Comparison of ENCODE assay signal across 11 cellular contexts in genomic region chr2:113212245-113213060, GRCh38. TPM values are rescaled to one million over a fixed set of nuclear protein-coding genes. Genes with fewer than 3 reads are reported as not detected.
A peak's percentile ranks its signal among the peaks of the same experiment; 100 is the strongest.
DNase-seq lines count a peak whose midpoint lies in the region; ATAC-seq and TF ChIP-seq lines count a peak whose summit lies in the region.
"Had no signal": no experiment of that assay in that cellular context is flagged by ENCODE, and none has a peak within 500 bp of the region (broad histone marks: within the 10 kb centered on the region; RNA-seq: fewer than 3 reads in every experiment).

No MANE protein-coding gene starts in this region.

- ATAC-seq in HG02938 (IDR thresholded peaks at IDR 0.05; ENCODE audit: unreplicated experiment) (no peak), HG02870 (IDR thresholded peaks at IDR 0.05; ENCODE audit: unreplicated experiment) (no peak), GM21723 (IDR thresholded peaks at IDR 0.05; ENCODE audit: unreplicated experiment) (no peak)
- ATAC-seq: activated CD8-positive, alpha-beta T cell treated with anti-CD3 and anti-CD28 coated beads, Interleukin-2, amount 10 ng/mL, durations not matched to agents 7 days and 5 days had no signal

- no peaks in the 10 kb centered on the region for H3K27me3 ChIP-seq in neural progenitor cell

- peak overlapping the region; percentile 90 for H3K27ac Mint-ChIP-seq in neural progenitor cell
- H3K27ac Mint-ChIP-seq: activated CD8-positive, alpha-beta T cell treated with anti-CD3 and anti-CD28 coated beads, Interleukin-2, amount 10 ng/mL, durations not matched to agents 7 days and 5 days had no signal

- no peaks in the 10 kb centered on the region for H3K36me3 ChIP-seq in neural progenitor cell

- H3K9ac ChIP-seq in neural progenitor cell, result no peak overlapping the region

- H3K4me1 ChIP-seq in neural progenitor cell, result peaks cover 11% of the 10 kb centered on the region

- H3K27me3 Mint-ChIP-seq in neural progenitor cell (ENCODE audit: insufficient read depth, low read depth), result peaks cover 14% of the 10 kb centered on the region
- H3K27me3 Mint-ChIP-seq: CD4-positive, CD25-positive, alpha-beta regulatory T cell had no signal

- no peaks in the 10 kb centered on the region for H3K9me3 ChIP-seq in neural progenitor cell (ENCODE audit: low read depth)

- H3K27ac ChIP-seq in 22Rv1 (peak overlapping the region; percentile 37; the same call in 1 of the 2 replicates), neural progenitor cell (no peak overlapping the region)

- H2AFZ ChIP-seq in neural progenitor cell (replicated peaks), result no peak overlapping the region

- H3K4me3 Mint-ChIP-seq in neural progenitor cell, result peak overlapping the region; percentile 49
- H3K4me3 Mint-ChIP-seq: activated CD8-positive, alpha-beta T cell treated with anti-CD3 and anti-CD28 coated beads, Interleukin-2, amount 10 ng/mL, durations not matched to agents 7 days and 5 days; CD4-positive, CD25-positive, alpha-beta regulatory T cell had no signal

- H3F3A ChIP-seq in neural progenitor cell (ENCODE audit: low read depth), result no peaks in the 10 kb centered on the region

- DNase-seq in NCI-H2171 treated with DMSO at 0.1 percent for 48 hours (lab: John Stamatoyannopoulos, UW) (peak; percentile 55), fibroblast of villous mesenchyme (ENCODE audit: low read depth) (peak; percentile 56), neural progenitor cell (ENCODE audit: low spot score) (peak; percentile 20), NCI-H1436 treated with DMSO at 0.1 percent for 48 hours (lab: John Stamatoyannopoulos, UW) (no peak)
- DNase-seq: activated CD8-positive, alpha-beta T cell treated with anti-CD3 and anti-CD28 coated beads, Interleukin-2, amount 10 ng/mL, durations not matched to agents 7 days and 5 days; CD4-positive, CD25-positive, alpha-beta regulatory T cell; SHP77 had no signal

- H3K36me3 Mint-ChIP-seq in neural progenitor cell, result peaks cover 7% of the 10 kb centered on the region
- H3K36me3 Mint-ChIP-seq: CD4-positive, CD25-positive, alpha-beta regulatory T cell had no signal

- H3K4me3 ChIP-seq in fibroblast of villous mesenchyme (ENCODE audit: low read depth, low read length) (no peak overlapping the region), neural progenitor cell (no peak overlapping the region)

- H3K79me2 ChIP-seq in neural progenitor cell (ENCODE audit: low read depth), result no peaks in the 10 kb centered on the region

- no peak overlapping the region for H3K4me2 ChIP-seq in neural progenitor cell

- peaks cover 58% of the 10 kb centered on the region for H3K4me1 Mint-ChIP-seq in neural progenitor cell

- TF ChIP-seq CTCF in 22Rv1 (IDR thresholded peaks at IDR 0.05), result no peak
- no peak for TF ChIP-seq CTCF in fibroblast of villous mesenchyme (IDR thresholded peaks at IDR 0.05; ENCODE audit: insufficient read depth, low read depth, low read length)
- TF ChIP-seq CTCF in neural progenitor cell (IDR thresholded peaks at IDR 0.05), result no peak

- no peaks in the 10 kb centered on the region for H4K20me1 ChIP-seq in neural progenitor cell (ENCODE audit: low read depth)

- peaks cover 15% of the 10 kb centered on the region for H3K9me3 Mint-ChIP-seq in neural progenitor cell

RNA-seq across cellular contexts. Expression of gene PSD4, which starts 38.7 kb away (rescaled TPM):
- total RNA-seq in fibroblast of villous mesenchyme (2.9 and 4.7 TPM in 2 replicates), neural progenitor cell (ENCODE audit: low replicate concordance) (0.02 and 0.87 TPM in 2 replicates)
